ENCODE assay signal across 13 cellular contexts in genomic region chr6:4879724-4880372, GRCh38.
DNase-seq lines count a peak whose midpoint lies in the region; ATAC-seq, FAIRE-seq and TF ChIP-seq lines count a peak whose summit lies in the region.
"Had no signal": no experiment of that assay in that cellular context is flagged by ENCODE, and none has a peak within 500 bp of the region (broad histone marks: within the 10 kb centered on the region; RNA-seq: fewer than 3 reads in every experiment).

No MANE protein-coding gene starts in this region.

- no peak for DNase-seq in NCI-H2107 treated with DMSO at 0.1 percent for 48 hours (lab: John Stamatoyannopoulos, UW; ENCODE audit: unreplicated experiment)
- no peak for DNase-seq in left ventricle myocardium inferior
- DNase-seq in superior temporal gyrus (ENCODE audit: extremely low spot score), result no peak
- DNase-seq in NCI-H774 (lab: John Stamatoyannopoulos, UW), result no peak
- DNase-seq: activated T-cell treated with anti-CD3 and anti-CD28 coated beads, Interleukin-2, amount 50 U/mL, for 48 hours; C1 segment of cervical spinal cord; HFFc6; NCI-H345 had no signal

- H3K4me1 ChIP-seq in left ventricle myocardium inferior, result peaks cover 14% of the 10 kb centered on the region

- no peak overlapping the region for H3K27ac ChIP-seq in left ventricle myocardium inferior (replicated peaks)
- H3K27ac ChIP-seq: thoracic aorta had no signal

- no peak overlapping the region for H3K4me3 ChIP-seq in left ventricle myocardium inferior
- H3K4me3 ChIP-seq: thoracic aorta had no signal

- intact Hi-C loops in left ventricle myocardium inferior (cut with micrococcal nuclease), result no loop called here

- peak; percentile 91 for ATAC-seq in GM18511 (IDR thresholded peaks at IDR 0.05; ENCODE audit: unreplicated experiment)
- peak; percentile 87 for ATAC-seq in GM21529 (IDR thresholded peaks at IDR 0.05; ENCODE audit: unreplicated experiment)
- peak; percentile 82 for ATAC-seq in HG03095 (IDR thresholded peaks at IDR 0.05; ENCODE audit: unreplicated experiment)

- H3K27me3 ChIP-seq in left ventricle myocardium inferior (ENCODE audit: low read depth), result no peaks in the 10 kb centered on the region

- peak; percentile 97 for FAIRE-seq in colon (lab: Jason Lieb, UNC)

- no peak for TF ChIP-seq CTCF in left ventricle myocardium inferior (IDR thresholded peaks at IDR 0.05; ENCODE audit: borderline replicate concordance)

- no peaks in the 10 kb centered on the region for H3K9me3 ChIP-seq in left ventricle myocardium inferior (replicated peaks)
- H3K9me3 ChIP-seq: thoracic aorta had no signal

- no peaks in the 10 kb centered on the region for H3K36me3 ChIP-seq in left ventricle myocardium inferior
- H3K36me3 ChIP-seq: thoracic aorta had no signal
